9 cellular contexts compared by ENCODE assay signal in genomic region chr4:113645771-113646455, GRCh38.
A peak's percentile ranks its signal among the peaks of the same experiment; 100 is the strongest.
DNase-seq lines count a peak whose midpoint lies in the region; ATAC-seq and TF ChIP-seq lines count a peak whose summit lies in the region.
"Had no signal": no experiment of that assay in that cellular context is flagged by ENCODE, and none has a peak within 500 bp of the region (broad histone marks: within the 10 kb centered on the region; RNA-seq: fewer than 3 reads in every experiment).

No MANE protein-coding gene starts in this region.

- no peak overlapping the region for H3K27ac ChIP-seq in brain microvascular endothelial cell
- H3K27ac ChIP-seq in CD4-positive, alpha-beta memory T cell (ENCODE audit: low read depth, low read length) = no peak overlapping the region

- H3K4me1 ChIP-seq in CD4-positive, alpha-beta memory T cell (ENCODE audit: insufficient read depth, low read length) = no peaks in the 10 kb centered on the region

- peak overlapping the region in 1 of 7 donors; percentile 58 for H3K27ac Mint-ChIP-seq in CD4-positive, alpha-beta memory T cell
- H3K27ac Mint-ChIP-seq in T-helper 17 cell = no peak overlapping the region
- no peak overlapping the region for H3K27ac Mint-ChIP-seq in stimulated activated naive CD8-positive, alpha-beta T cell treated with anti-CD3 and anti-CD28 coated beads, Interleukin-15, amount 100 ng/mL, for 72 hours
- H3K27ac Mint-ChIP-seq in activated T-cell treated with anti-CD3 and anti-CD28 coated beads, Interleukin-2, amount 50 U/mL, for 24 hours = no peak overlapping the region

- no peaks in the 10 kb centered on the region for H3K9me3 ChIP-seq in CD4-positive, alpha-beta memory T cell (ENCODE audit: control insufficient read depth in 1 of 2, low read length in 2 of 2)
- no peaks in the 10 kb centered on the region for H3K9me3 ChIP-seq in T-helper 17 cell (ENCODE audit: control insufficient read depth, low read length, poor library complexity, severe bottlenecking)

- ATAC-seq in left colon (peak; percentile 87), T-helper 17 cell (no peak)
- no peak for ATAC-seq in stimulated activated naive CD8-positive, alpha-beta T cell treated with anti-CD3 and anti-CD28 coated beads, Interleukin-15, amount 100 ng/mL, for 72 hours

- POLR2A ChIA-PET in CD4-positive, alpha-beta memory T cell (lab: Charles Lee; ENCODE audit: partially characterized antibody) = interaction anchor here (1.2 kb wide), 1 partner anchor 117 kb away, joined by 3 read pairs; no protein-coding TSS in a partner anchor

- H3K36me3 ChIP-seq in brain microvascular endothelial cell (replicated peaks) = no peaks in the 10 kb centered on the region
- H3K36me3 ChIP-seq in CD4-positive, alpha-beta memory T cell (ENCODE audit: insufficient read depth, low read length) = no peaks in the 10 kb centered on the region

- CTCF ChIA-PET in CD4-positive, alpha-beta memory T cell (lab: Charles Lee; ENCODE audit: partially characterized antibody) = interaction anchor here (0.9 to 1.2 kb wide), 3 partner anchors 10 to 305 kb away, joined by 3 to 4 read pairs (median 3); no protein-coding TSS in a partner anchor

- H3K27me3 ChIP-seq in brain microvascular endothelial cell (replicated peaks) = no peaks in the 10 kb centered on the region
- no peaks in the 10 kb centered on the region for H3K27me3 ChIP-seq in CD4-positive, alpha-beta memory T cell (ENCODE audit: insufficient read depth, low read length)

- H3K4me1 Mint-ChIP-seq in CD4-positive, alpha-beta memory T cell = peaks cover 7 to 39% (median 19%) of the 10 kb centered on the region in 4 donors
- peaks cover 27% of the 10 kb centered on the region for H3K4me1 Mint-ChIP-seq in T-helper 17 cell
- peaks cover 39% of the 10 kb centered on the region for H3K4me1 Mint-ChIP-seq in stimulated activated naive CD8-positive, alpha-beta T cell treated with anti-CD3 and anti-CD28 coated beads, Interleukin-15, amount 100 ng/mL, for 72 hours
- H3K4me1 Mint-ChIP-seq in activated T-cell treated with anti-CD3 and anti-CD28 coated beads, Interleukin-2, amount 50 U/mL, for 24 hours (ENCODE audit: low read depth) = peaks cover 61% of the 10 kb centered on the region

- intact Hi-C loops in left colon (cut with DNase I, micrococcal nuclease) = no loop called here
- intact Hi-C loops in CD4-positive, alpha-beta memory T cell (cut with micrococcal nuclease) = no loop called here

- H3K4me3 ChIP-seq in brain microvascular endothelial cell (ENCODE audit: low read depth, low read length) = no peak overlapping the region
- no peak overlapping the region for H3K4me3 ChIP-seq in CD4-positive, alpha-beta memory T cell (ENCODE audit: low read length in 2 of 2)

- H3K36me3 Mint-ChIP-seq in CD4-positive, alpha-beta memory T cell = peaks cover 6 to 27% of the 10 kb centered on the region in 2 donors
- H3K36me3 Mint-ChIP-seq in T-helper 17 cell (ENCODE audit: low read depth) = peaks cover 4% of the 10 kb centered on the region
- H3K36me3 Mint-ChIP-seq in activated T-cell treated with anti-CD3 and anti-CD28 coated beads, Interleukin-2, amount 50 U/mL, for 24 hours (ENCODE audit: low read depth) = peaks cover 76% of the 10 kb centered on the region

- peak; percentile 66 for DNase-seq in ACHN
- DNase-seq in HT-29 (ENCODE audit: low spot score) = peak; percentile 91
- peak; percentile 48 for DNase-seq in brain microvascular endothelial cell
- DNase-seq in left colon = peak; percentile 43 to 66
- DNase-seq in CD4-positive, alpha-beta memory T cell = no peak
- DNase-seq in T-helper 17 cell = no peak
- no peak for DNase-seq in stimulated activated naive CD8-positive, alpha-beta T cell treated with anti-CD3 and anti-CD28 coated beads, Interleukin-15, amount 100 ng/mL, for 72 hours
- DNase-seq in activated T-cell treated with anti-CD3 and anti-CD28 coated beads, Interleukin-2, amount 50 U/mL, for 24 hours = no peak
- DNase-seq: retina had no signal

- H3K9me3 Mint-ChIP-seq in CD4-positive, alpha-beta memory T cell = no peaks in the 10 kb centered on the region
- H3K9me3 Mint-ChIP-seq in stimulated activated naive CD8-positive, alpha-beta T cell treated with anti-CD3 and anti-CD28 coated beads, Interleukin-15, amount 100 ng/mL, for 72 hours = no peaks in the 10 kb centered on the region
- no peaks in the 10 kb centered on the region for H3K9me3 Mint-ChIP-seq in activated T-cell treated with anti-CD3 and anti-CD28 coated beads, Interleukin-2, amount 50 U/mL, for 24 hours

- H3K4me3 Mint-ChIP-seq in CD4-positive, alpha-beta memory T cell = peak overlapping the region in 1 of 8 donors; percentile 1
- H3K4me3 Mint-ChIP-seq in T-helper 17 cell = no peak overlapping the region
- no peak overlapping the region for H3K4me3 Mint-ChIP-seq in stimulated activated naive CD8-positive, alpha-beta T cell treated with anti-CD3 and anti-CD28 coated beads, Interleukin-15, amount 100 ng/mL, for 72 hours
- no peak overlapping the region for H3K4me3 Mint-ChIP-seq in activated T-cell treated with anti-CD3 and anti-CD28 coated beads, Interleukin-2, amount 50 U/mL, for 24 hours

- no peaks in the 10 kb centered on the region for H3K27me3 Mint-ChIP-seq in CD4-positive, alpha-beta memory T cell
- no peaks in the 10 kb centered on the region for H3K27me3 Mint-ChIP-seq in T-helper 17 cell
- no peaks in the 10 kb centered on the region for H3K27me3 Mint-ChIP-seq in stimulated activated naive CD8-positive, alpha-beta T cell treated with anti-CD3 and anti-CD28 coated beads, Interleukin-15, amount 100 ng/mL, for 72 hours
- H3K27me3 Mint-ChIP-seq in activated T-cell treated with anti-CD3 and anti-CD28 coated beads, Interleukin-2, amount 50 U/mL, for 24 hours = no peaks in the 10 kb centered on the region

- no peak for TF ChIP-seq CTCF in brain microvascular endothelial cell (IDR thresholded peaks at IDR 0.05; ENCODE audit: low read depth, low read length, missing control alignments)

- in situ Hi-C loops in ACHN (cut with HindIII; ENCODE audit: low pct_ligation_motif_present, low pct_unique_long_range_greater_than_20kb, low sequenced_read_pairs) (no loop called here), brain microvascular endothelial cell (cut with HindIII; ENCODE audit: low pct_ligation_motif_present, low sequenced_read_pairs) (no loop called here)

Comparison
In these comparisons a context has a peak if more than half of its experiments do, and no peak if none do; other contexts are left out.
1. DNase-seq: peak in ACHN (single experiment), HT-29 (single experiment), brain microvascular endothelial cell (single experiment) and left colon (2 of 2); none in CD4-positive, alpha-beta memory T cell (0 of 5), T-helper 17 cell (0 of 3), stimulated activated naive CD8-positive, alpha-beta T cell treated with anti-CD3 and anti-CD28 coated beads, Interleukin-15, amount 100 ng/mL, for 72 hours (0 of 2) and activated T-cell treated with anti-CD3 and anti-CD28 coated beads, Interleukin-2, amount 50 U/mL, for 24 hours (single experiment).